ENCODE assay signal across 17 cellular contexts in the genomic region with DNA sequence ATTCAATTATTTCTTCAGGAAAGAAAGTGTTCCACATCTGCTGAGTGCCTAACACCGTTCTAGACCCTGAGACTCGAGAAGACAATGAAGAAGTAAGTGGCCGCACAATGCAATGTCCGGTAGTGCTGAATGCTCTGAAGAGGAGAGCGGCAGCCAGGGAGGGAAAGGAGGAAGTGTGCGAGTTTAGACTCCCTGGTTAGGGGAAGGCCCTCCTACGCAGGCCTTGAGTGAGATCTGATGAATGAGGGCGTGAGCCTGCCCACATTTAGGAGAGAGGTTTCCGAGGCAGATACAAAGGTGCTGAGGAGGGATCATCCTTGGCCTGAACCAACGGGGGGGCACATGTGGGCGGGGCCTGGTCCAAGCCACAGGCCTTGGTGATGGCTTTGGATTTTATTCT.
DNase-seq lines count a peak whose midpoint lies in the region; ATAC-seq and TF ChIP-seq lines count a peak whose summit lies in the region.
"Had no signal": no experiment of that assay in that cellular context is flagged by ENCODE, and none has a peak within 500 bp of the region (broad histone marks: within the 10 kb centered on the region; RNA-seq: fewer than 3 reads in every experiment).

No MANE protein-coding gene starts in this region.

- no peak overlapping the region for H3K27ac Mint-ChIP-seq in natural killer cell
- H3K27ac Mint-ChIP-seq: dendritic cell treated with granulocyte-macrophage colony-stimulating factor and Interleukin-4, amounts not matched to agents 40 ng/mL and 50 ng/mL, for 4 days; IgD-negative memory B cell had no signal

- no peaks in the 10 kb centered on the region for H3K4me1 Mint-ChIP-seq in natural killer cell
- H3K4me1 Mint-ChIP-seq: IgD-negative memory B cell had no signal

- TF ChIP-seq EP300 in esophagus muscularis mucosa (IDR thresholded peaks at IDR 0.05) = no peak

- no peak for TF ChIP-seq CTCF in GM10248 (IDR thresholded peaks at IDR 0.05; ENCODE audit: control extremely low read depth, extremely low read depth, low read depth, missing control alignments)
- no peak for TF ChIP-seq CTCF in NB4 (IDR thresholded peaks at IDR 0.05; ENCODE audit: low read depth, low read length)
- no peak for TF ChIP-seq CTCF in lower lobe of right lung (IDR thresholded peaks at IDR 0.05)
- no peak for TF ChIP-seq CTCF in esophagus muscularis mucosa (IDR thresholded peaks at IDR 0.05)
- no peak for TF ChIP-seq CTCF in natural killer cell (IDR thresholded peaks at IDR 0.05)

- intact Hi-C loops in lower lobe of right lung (cut with DNase I) = no loop called here
- intact Hi-C loops in esophagus muscularis mucosa (cut with DNase I) = no loop called here
- intact Hi-C loops in natural killer cell (cut with micrococcal nuclease) = no loop called here

- H3K27ac ChIP-seq in lower lobe of right lung (no peak overlapping the region), esophagus muscularis mucosa (replicated peaks in 1 of 4) (no peak overlapping the region)
- H3K27ac ChIP-seq: parathyroid adenoma, RWPE1, tibial artery had no signal

- H3K4me1 ChIP-seq in lower lobe of right lung = no peaks in the 10 kb centered on the region
- H3K4me1 ChIP-seq in esophagus muscularis mucosa = peaks cover 2 to 24% (median 21%) of the 10 kb centered on the region in 4 donors
- H3K4me1 ChIP-seq: tibial artery had no signal

- H3K27me3 ChIP-seq in lower lobe of right lung (ENCODE audit: low read depth) (no peaks in the 10 kb centered on the region), esophagus muscularis mucosa (no peaks in the 10 kb centered on the region)
- H3K27me3 ChIP-seq: tibial artery had no signal

- WGBS in esophagus muscularis mucosa = 76% methylated on average over 11 of the region's 11 CpGs

- POLR2A ChIA-PET in GM10248 (lab: Yijun Ruan, JAX) = no interaction called here
- POLR2A ChIA-PET in HEK293T (lab: Yijun Ruan, JAX) = no interaction called here

- peaks cover 0 to 4% of the 10 kb centered on the region in 2 donors for H3K9me3 Mint-ChIP-seq in natural killer cell
- H3K9me3 Mint-ChIP-seq: dendritic cell treated with granulocyte-macrophage colony-stimulating factor and Interleukin-4, amounts not matched to agents 40 ng/mL and 50 ng/mL, for 4 days had no signal

- ATAC-seq in GM21737 (IDR thresholded peaks at IDR 0.05; ENCODE audit: unreplicated experiment) = peak; percentile 65
- peak; percentile 55 to 75 for ATAC-seq in lower lobe of right lung
- ATAC-seq in natural killer cell = no peak

- no peak overlapping the region for H3K4me3 ChIP-seq in NB4 (ENCODE audit: low read depth, low read length)
- H3K4me3 ChIP-seq in lower lobe of right lung = no peak overlapping the region
- no peak overlapping the region for H3K4me3 ChIP-seq in esophagus muscularis mucosa
- H3K4me3 ChIP-seq: tibial artery had no signal

- H3K4me3 Mint-ChIP-seq in natural killer cell = no peak overlapping the region
- H3K4me3 Mint-ChIP-seq: dendritic cell treated with granulocyte-macrophage colony-stimulating factor and Interleukin-4, amounts not matched to agents 40 ng/mL and 50 ng/mL, for 4 days; IgD-negative memory B cell had no signal

- peaks cover 0 to 3% of the 10 kb centered on the region in 2 donors for H3K27me3 Mint-ChIP-seq in natural killer cell (ENCODE audit: low read depth in 2 of 2)
- H3K27me3 Mint-ChIP-seq: IgD-negative memory B cell had no signal

- no peaks in the 10 kb centered on the region for H3K36me3 Mint-ChIP-seq in natural killer cell
- H3K36me3 Mint-ChIP-seq: IgD-negative memory B cell had no signal

- H3K9me3 ChIP-seq in lower lobe of right lung = no peaks in the 10 kb centered on the region
- no peaks in the 10 kb centered on the region for H3K9me3 ChIP-seq in esophagus muscularis mucosa
- H3K9me3 ChIP-seq: tibial artery had no signal

- CTCF ChIA-PET in GM10248 (lab: Yijun Ruan, JAX) = no interaction called here
- CTCF ChIA-PET in HEK293T (lab: Yijun Ruan, JAX) = no interaction called here

- no peaks in the 10 kb centered on the region for H3K36me3 ChIP-seq in lower lobe of right lung
- no peaks in the 10 kb centered on the region for H3K36me3 ChIP-seq in esophagus muscularis mucosa
- H3K36me3 ChIP-seq: tibial artery had no signal

- DNase-seq in GM10248 (ENCODE audit: extremely low spot score) (peak; percentile 44), NB4 (ENCODE audit: low read depth) (peak; percentile 79), lower lobe of right lung (peak; percentile 57), esophagus muscularis mucosa (ENCODE audit: extremely low spot score) (no peak), natural killer cell (no peak), HEK293T (ENCODE audit: extremely low spot score) (no peak)
- no peak for DNase-seq in activated effector memory CD4-positive, alpha-beta T cell treated with anti-CD3 and anti-CD28 coated beads, Interleukin-2, amount 50 U/mL, for 16 hours
- DNase-seq: activated gamma-delta T cell treated with Interleukin-2 at 50 U/mL for 16 hours, NCI-H146, NCI-H526, T-helper 2 cell, tibial artery had no signal

- TF ChIP-seq POLR2A in NB4 (IDR thresholded peaks at IDR 0.05; ENCODE audit: extremely low read depth, insufficient read length) (no peak), esophagus muscularis mucosa (IDR thresholded peaks at IDR 0.05; ENCODE audit: low read depth) (no peak)

TF ChIP-seq in HEK293T, 16 proteins besides CTCF, POLR2A, EP300 and RAD21:
- TF ChIP-seq L3MBTL2 (conservative IDR thresholded peaks at IDR 0.05) = no peak
- no peak for TF ChIP-seq NFRKB (IDR thresholded peaks at IDR 0.05)
- TF ChIP-seq SP1 (IDR thresholded peaks at IDR 0.05) = no peak
- no peak for TF ChIP-seq BHLHE40 (IDR thresholded peaks at IDR 0.05; ENCODE audit: borderline replicate concordance)
- TF ChIP-seq FOXA1 (IDR thresholded peaks at IDR 0.05) = no peak
- no peak for TF ChIP-seq FOXK2 (IDR thresholded peaks at IDR 0.05)
- no peak for TF ChIP-seq SUZ12 (IDR thresholded peaks at IDR 0.05)
- no peak for TF ChIP-seq TARDBP (IDR thresholded peaks at IDR 0.05)
- no peak for TF ChIP-seq ARNT (IDR thresholded peaks at IDR 0.05)
- TF ChIP-seq HDGF (IDR thresholded peaks at IDR 0.05; ENCODE audit: borderline replicate concordance) = no peak
- no peak for TF ChIP-seq CTBP1 (IDR thresholded peaks at IDR 0.05; ENCODE audit: borderline replicate concordance)
- no peak for TF ChIP-seq ELF4 (IDR thresholded peaks at IDR 0.05)
- TF ChIP-seq, protein P1, sequence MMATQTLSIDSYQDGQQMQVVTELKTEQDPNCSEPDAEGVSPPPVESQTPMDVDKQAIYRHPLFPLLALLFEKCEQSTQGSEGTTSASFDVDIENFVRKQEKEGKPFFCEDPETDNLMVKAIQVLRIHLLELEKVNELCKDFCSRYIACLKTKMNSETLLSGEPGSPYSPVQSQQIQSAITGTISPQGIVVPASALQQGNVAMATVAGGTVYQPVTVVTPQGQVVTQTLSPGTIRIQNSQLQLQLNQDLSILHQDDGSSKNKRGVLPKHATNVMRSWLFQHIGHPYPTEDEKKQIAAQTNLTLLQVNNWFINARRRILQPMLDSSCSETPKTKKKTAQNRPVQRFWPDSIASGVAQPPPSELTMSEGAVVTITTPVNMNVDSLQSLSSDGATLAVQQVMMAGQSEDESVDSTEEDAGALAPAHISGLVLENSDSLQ (IDR thresholded peaks at IDR 0.05) = no peak
- TF ChIP-seq FOXM1 (IDR thresholded peaks at IDR 0.05; ENCODE audit: borderline replicate concordance) = no peak
- TF ChIP-seq ZNF384 (IDR thresholded peaks at IDR 0.05) = no peak
- no peak for TF ChIP-seq LEF1 (IDR thresholded peaks at IDR 0.05; ENCODE audit: borderline replicate concordance)

Comparison
In these comparisons a context has a peak if more than half of its experiments do, and no peak if none do; other contexts are left out.
1. DNase-seq: peak in GM10248 (single experiment), NB4 (single experiment) and lower lobe of right lung (single experiment); none in activated effector memory CD4-positive, alpha-beta T cell treated with anti-CD3 and anti-CD28 coated beads, Interleukin-2, amount 50 U/mL, for 16 hours (single experiment), esophagus muscularis mucosa (single experiment), natural killer cell (single experiment) and HEK293T (single experiment).
2. ATAC-seq: peak in GM21737 (single experiment) and lower lobe of right lung (2 of 2); none in natural killer cell (0 of 3).